Comparison of ENCODE assay signal across 8 cellular contexts in genomic region chr1:205568469-205569361, GRCh38.
DNase-seq lines count a peak whose midpoint lies in the region; ATAC-seq and TF ChIP-seq lines count a peak whose summit lies in the region.

No MANE protein-coding gene starts in this region.

- intact Hi-C loops in vagina (cut with DNase I), result no loop called here
- intact Hi-C loops in activated T-helper 2 cell treated with anti-CD3 and anti-CD28 coated beads, Interferon-gamma antibody, Interleukin-2, Interleukin-4, amounts not matched to agents 10 μg/mL and 5 μg/mL and 100 μg/mL, durations not matched to agents 14 hours and 24 hours and 36 hours (cut with micrococcal nuclease), result no loop called here

- H3K27me3 Mint-ChIP-seq in naive B cell, result peaks cover 48 to 81% (median 69%) of the 10 kb centered on the region in 3 donors
- peaks cover 54% of the 10 kb centered on the region for H3K27me3 Mint-ChIP-seq in activated T-helper 2 cell treated with anti-CD3 and anti-CD28 coated beads, Interferon-gamma antibody, Interleukin-2, Interleukin-4, amounts not matched to agents 10 μg/mL and 5 μg/mL and 100 μg/mL, durations not matched to agents 14 hours and 24 hours and 36 hours (ENCODE audit: low read depth)

- DNase-seq in stimulated activated CD4-positive, alpha-beta T cell treated with anti-CD3 and anti-CD28 coated beads, Interleukin-15, amount 100 ng/mL, for 24 hours, result peak; percentile 27
- no peak for DNase-seq in stimulated activated CD4-positive, alpha-beta T cell treated with anti-CD3 and anti-CD28 coated beads, Interleukin-4, amount 100 ng/mL, for 24 hours
- DNase-seq in ecto neural progenitor cell (ENCODE audit: low spot score) (peak; percentile 55), naive B cell (no peak), vagina (ENCODE audit: extremely low spot score in 2 of 2) (peak in 1 of 2 donors; percentile 55), T-helper 9 cell (no peak)
- no peak for DNase-seq in activated T-helper 2 cell treated with anti-CD3 and anti-CD28 coated beads, Interferon-gamma antibody, Interleukin-2, Interleukin-4, amounts not matched to agents 10 μg/mL and 5 μg/mL and 100 μg/mL, durations not matched to agents 14 hours and 24 hours and 36 hours (ENCODE audit: low spot score)

- peaks cover 0 to 6% (median 6%) of the 10 kb centered on the region in 3 donors for H3K4me1 Mint-ChIP-seq in naive B cell
- no peaks in the 10 kb centered on the region for H3K4me1 Mint-ChIP-seq in activated T-helper 2 cell treated with anti-CD3 and anti-CD28 coated beads, Interferon-gamma antibody, Interleukin-2, Interleukin-4, amounts not matched to agents 10 μg/mL and 5 μg/mL and 100 μg/mL, durations not matched to agents 14 hours and 24 hours and 36 hours (ENCODE audit: low read depth)

- no peak for TF ChIP-seq CTCF in vagina (IDR thresholded peaks at IDR 0.05)

- ATAC-seq in naive B cell (ENCODE audit: low read depth in 2 of 2), result peak; percentile 61 to 68
- ATAC-seq in HG02623 (IDR thresholded peaks at IDR 0.05; ENCODE audit: unreplicated experiment), result no peak

- H3K27ac Mint-ChIP-seq in naive B cell, result peak overlapping the region in 1 of 6 donors; percentile 9
- no peak overlapping the region for H3K27ac Mint-ChIP-seq in activated T-helper 2 cell treated with anti-CD3 and anti-CD28 coated beads, Interferon-gamma antibody, Interleukin-2, Interleukin-4, amounts not matched to agents 10 μg/mL and 5 μg/mL and 100 μg/mL, durations not matched to agents 14 hours and 24 hours and 36 hours

- H3K36me3 Mint-ChIP-seq in naive B cell, result no peaks in the 10 kb centered on the region
- H3K36me3 Mint-ChIP-seq in activated T-helper 2 cell treated with anti-CD3 and anti-CD28 coated beads, Interferon-gamma antibody, Interleukin-2, Interleukin-4, amounts not matched to agents 10 μg/mL and 5 μg/mL and 100 μg/mL, durations not matched to agents 14 hours and 24 hours and 36 hours (ENCODE audit: low read depth), result no peaks in the 10 kb centered on the region

- no peaks in the 10 kb centered on the region for H3K9me3 ChIP-seq in vagina

- no peaks in the 10 kb centered on the region for H3K27me3 ChIP-seq in vagina

- peaks cover 9% of the 10 kb centered on the region for H3K4me1 ChIP-seq in vagina

- no peak overlapping the region for H3K27ac ChIP-seq in vagina

- TF ChIP-seq POLR2A in vagina (IDR thresholded peaks at IDR 0.05), result no peak

- H3K4me3 ChIP-seq in vagina, result peak overlapping the region; percentile 34

- peak overlapping the region; percentile 61 to 89 (median 81) for H3K4me3 Mint-ChIP-seq in naive B cell
- H3K4me3 Mint-ChIP-seq in activated T-helper 2 cell treated with anti-CD3 and anti-CD28 coated beads, Interferon-gamma antibody, Interleukin-2, Interleukin-4, amounts not matched to agents 10 μg/mL and 5 μg/mL and 100 μg/mL, durations not matched to agents 14 hours and 24 hours and 36 hours (ENCODE audit: low read depth), result no peak overlapping the region

- H3K36me3 ChIP-seq in vagina, result no peaks in the 10 kb centered on the region

- H3K9me3 Mint-ChIP-seq in naive B cell, result no peaks in the 10 kb centered on the region
- H3K9me3 Mint-ChIP-seq in activated T-helper 2 cell treated with anti-CD3 and anti-CD28 coated beads, Interferon-gamma antibody, Interleukin-2, Interleukin-4, amounts not matched to agents 10 μg/mL and 5 μg/mL and 100 μg/mL, durations not matched to agents 14 hours and 24 hours and 36 hours, result no peaks in the 10 kb centered on the region

Comparison
In these comparisons a context has a peak if more than half of its experiments do, and no peak if none do; other contexts are left out.
1. DNase-seq: peak in stimulated activated CD4-positive, alpha-beta T cell treated with anti-CD3 and anti-CD28 coated beads, Interleukin-15, amount 100 ng/mL, for 24 hours (single experiment) and ecto neural progenitor cell (single experiment); none in stimulated activated CD4-positive, alpha-beta T cell treated with anti-CD3 and anti-CD28 coated beads, Interleukin-4, amount 100 ng/mL, for 24 hours (single experiment), naive B cell (single experiment), activated T-helper 2 cell treated with anti-CD3 and anti-CD28 coated beads, Interferon-gamma antibody, Interleukin-2, Interleukin-4, amounts not matched to agents 10 μg/mL and 5 μg/mL and 100 μg/mL, durations not matched to agents 14 hours and 24 hours and 36 hours (single experiment) and T-helper 9 cell (single experiment).